In genomic region chr4:1415681-1415981, GRCh38 we compare ENCODE assay signal across 23 cellular contexts. TPM values are rescaled to one million over a fixed set of nuclear protein-coding genes. Genes with fewer than 3 reads are reported as not detected.
"Had no signal": no experiment of that assay in that cellular context is flagged by ENCODE, and none has a peak within 500 bp of the region (broad histone marks: within the 10 kb centered on the region; RNA-seq: fewer than 3 reads in every experiment).

No MANE protein-coding gene starts in this region.

- ATAC-seq: activated naive CD4-positive, alpha-beta T cell treated with anti-CD3 and anti-CD28 coated beads, Interleukin-2, amount 50 U/mL, for 72 hours; activated T-helper 17 cell treated with anti-CD3 and anti-CD28 coated beads, Interleukin-2, amount 50 U/mL, for 72 hours; effector memory CD8-positive, alpha-beta T cell; left lobe of liver; natural killer cell; right cardiac atrium; stimulated activated naive CD8-positive, alpha-beta T cell treated with anti-CD3 and anti-CD28 coated beads, Interleukin-15, amount 100 ng/mL, for 72 hours had no signal

- H3K27ac Mint-ChIP-seq: activated naive CD4-positive, alpha-beta T cell treated with anti-CD3 and anti-CD28 coated beads, Interleukin-2, amount 50 U/mL, for 72 hours; activated T-helper 17 cell treated with anti-CD3 and anti-CD28 coated beads, Interleukin-2, amount 50 U/mL, for 72 hours; effector memory CD8-positive, alpha-beta T cell; natural killer cell; stimulated activated naive CD8-positive, alpha-beta T cell treated with anti-CD3 and anti-CD28 coated beads, Interleukin-15, amount 100 ng/mL, for 72 hours had no signal

- H3K36me3 ChIP-seq: cardiac muscle cell, prostate gland, vagina had no signal

- H3K9me3 ChIP-seq: prostate gland, vagina had no signal

- H3K27ac ChIP-seq: cardiac muscle cell, epithelial cell of prostate, prostate gland, skin epidermis, vagina had no signal

- H3K4me3 ChIP-seq: cardiac muscle cell, lung, prostate gland, skin epidermis, vagina had no signal

- H3K4me3 Mint-ChIP-seq: activated T-helper 17 cell treated with anti-CD3 and anti-CD28 coated beads, Interleukin-2, amount 50 U/mL, for 72 hours; effector memory CD8-positive, alpha-beta T cell; natural killer cell; stimulated activated naive CD8-positive, alpha-beta T cell treated with anti-CD3 and anti-CD28 coated beads, Interleukin-15, amount 100 ng/mL, for 72 hours had no signal

- H3K36me3 Mint-ChIP-seq: activated naive CD4-positive, alpha-beta T cell treated with anti-CD3 and anti-CD28 coated beads, Interleukin-2, amount 50 U/mL, for 72 hours; natural killer cell had no signal

- DNase-seq: activated CD4-positive, alpha-beta T cell treated with anti-CD3 and anti-CD28 coated beads, Interleukin-2, amount 50 U/mL, for 1 hour; amniotic stem cell; effector memory CD8-positive, alpha-beta T cell; foreskin fibroblast; natural killer cell; occipital lobe; stimulated activated naive CD8-positive, alpha-beta T cell treated with anti-CD3 and anti-CD28 coated beads, Interleukin-15, amount 100 ng/mL, for 72 hours; T-helper 9 cell; trophoblast cell had no signal

- H3K4me1 ChIP-seq: prostate gland, vagina had no signal

- H3K9me3 Mint-ChIP-seq: activated naive CD4-positive, alpha-beta T cell treated with anti-CD3 and anti-CD28 coated beads, Interleukin-2, amount 50 U/mL, for 72 hours; activated T-helper 17 cell treated with anti-CD3 and anti-CD28 coated beads, Interleukin-2, amount 50 U/mL, for 72 hours; natural killer cell; stimulated activated naive CD8-positive, alpha-beta T cell treated with anti-CD3 and anti-CD28 coated beads, Interleukin-15, amount 100 ng/mL, for 72 hours had no signal

- H3K4me1 Mint-ChIP-seq: activated T-helper 17 cell treated with anti-CD3 and anti-CD28 coated beads, Interleukin-2, amount 50 U/mL, for 72 hours; natural killer cell had no signal

RNA-seq across cellular contexts. Expression of gene NKX1-1, which starts 9.4 kb away (rescaled TPM):
- total RNA-seq: activated naive CD4-positive, alpha-beta T cell treated with anti-CD3 and anti-CD28 coated beads, Interleukin-2, amount 50 U/mL, for 72 hours; activated T-helper 17 cell treated with anti-CD3 and anti-CD28 coated beads, Interleukin-2, amount 50 U/mL, for 72 hours; cardiac muscle cell; dermis microvascular lymphatic vessel endothelial cell; kidney; left lobe of liver; lung; natural killer cell; occipital lobe; prostate gland; right cardiac atrium; SK-MEL-5; temporal lobe; vagina had no signal
- polyA plus RNA-seq: cardiac muscle cell, lung, right cardiac atrium had no signal
